ENCODE assay signal across 8 cellular contexts in the genomic region with DNA sequence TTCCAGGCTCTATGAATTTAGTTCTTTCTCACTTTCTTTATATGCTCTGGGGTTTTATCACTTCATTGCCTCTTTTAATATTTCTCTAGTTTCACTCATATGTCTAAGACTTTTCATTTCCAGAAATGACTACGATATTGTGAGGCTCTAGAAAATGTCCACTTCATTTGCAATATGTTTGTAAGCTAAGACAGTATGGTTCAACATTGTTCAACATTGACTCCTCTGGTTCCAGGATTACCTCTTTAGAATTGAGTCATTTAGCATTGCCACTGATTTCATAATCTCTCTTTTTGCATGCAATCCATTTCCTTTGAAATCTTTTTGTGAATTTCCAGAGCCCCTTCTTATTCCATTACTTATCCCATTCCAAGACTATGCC. TPM values are rescaled to one million over a fixed set of nuclear protein-coding genes. Genes with fewer than 3 reads are reported as not detected.
A peak's percentile ranks its signal among the peaks of the same experiment; 100 is the strongest.
DNase-seq lines count a peak whose midpoint lies in the region; ATAC-seq and TF ChIP-seq lines count a peak whose summit lies in the region.

No MANE protein-coding gene starts in this region.

- H3K4me3 ChIP-seq in breast epithelium (no peak overlapping the region), thyroid gland (replicated peaks in 1 of 3) (no peak overlapping the region), left ventricle myocardium inferior (no peak overlapping the region)

- peak overlapping the region; percentile 92 for H3K27ac Mint-ChIP-seq in MCF 10A (ENCODE audit: low read depth, unreplicated experiment)
- H3K27ac Mint-ChIP-seq in activated CD4-positive, alpha-beta memory T cell treated with anti-CD3 and anti-CD28 coated beads for 36 hours: peak overlapping the region; percentile 3
- H3K27ac Mint-ChIP-seq in stimulated activated effector memory CD8-positive, alpha-beta T cell treated with anti-CD3 and anti-CD28 coated beads, Interleukin-12 subunit alpha, Interleukin-12 subunit beta, amount 100 ng/mL, for 72 hours: no peak overlapping the region

- ATAC-seq in HG03066 (IDR thresholded peaks at IDR 0.05; ENCODE audit: low read depth, unreplicated experiment): peak; percentile 83
- peak; percentile 95 for ATAC-seq in stimulated activated effector memory CD8-positive, alpha-beta T cell treated with anti-CD3 and anti-CD28 coated beads, Interleukin-12 subunit alpha, Interleukin-12 subunit beta, amount 100 ng/mL, for 72 hours

- TF ChIP-seq POLR2A in breast epithelium (IDR thresholded peaks at IDR 0.05): no peak
- no peak for TF ChIP-seq POLR2A in thyroid gland (IDR thresholded peaks at IDR 0.05)

- H3K27me3 ChIP-seq in breast epithelium (no peaks in the 10 kb centered on the region), thyroid gland (no peaks in the 10 kb centered on the region), left ventricle myocardium inferior (ENCODE audit: low read depth) (no peaks in the 10 kb centered on the region)

- WGBS in thyroid gland, 2 donors: 76 to 93% methylated on average over 1 of the region's 1 CpG

- no peaks in the 10 kb centered on the region for H3K27me3 Mint-ChIP-seq in MCF 10A (ENCODE audit: insufficient read depth, unreplicated experiment)
- H3K27me3 Mint-ChIP-seq in activated CD4-positive, alpha-beta memory T cell treated with anti-CD3 and anti-CD28 coated beads for 36 hours: no peaks in the 10 kb centered on the region

- POLR2A ChIA-PET in MCF 10A (lab: Yijun Ruan, JAX): interaction anchor here (0.8 to 4.1 kb wide), 14 partner anchors 9 to 161 kb away, joined by 3 to 32 read pairs (median 8); a partner anchor contains a TSS
- POLR2A ChIA-PET in activated CD4-positive, alpha-beta memory T cell treated with anti-CD3 and anti-CD28 coated beads for 36 hours (lab: Charles Lee): no interaction called here

- TF ChIP-seq CTCF in MCF 10A (IDR thresholded peaks at IDR 0.05; ENCODE audit: unreplicated experiment): no peak
- no peak for TF ChIP-seq CTCF in breast epithelium (IDR thresholded peaks at IDR 0.05)
- TF ChIP-seq CTCF in thyroid gland (IDR thresholded peaks at IDR 0.05): no peak
- TF ChIP-seq CTCF in left ventricle myocardium inferior (IDR thresholded peaks at IDR 0.05; ENCODE audit: borderline replicate concordance): no peak

- no peaks in the 10 kb centered on the region for H3K9me3 Mint-ChIP-seq in MCF 10A (ENCODE audit: unreplicated experiment)
- no peaks in the 10 kb centered on the region for H3K9me3 Mint-ChIP-seq in activated CD4-positive, alpha-beta memory T cell treated with anti-CD3 and anti-CD28 coated beads for 36 hours
- no peaks in the 10 kb centered on the region for H3K9me3 Mint-ChIP-seq in stimulated activated effector memory CD8-positive, alpha-beta T cell treated with anti-CD3 and anti-CD28 coated beads, Interleukin-12 subunit alpha, Interleukin-12 subunit beta, amount 100 ng/mL, for 72 hours

- CTCF ChIA-PET in MCF 10A (lab: Yijun Ruan, JAX): interaction anchor here (1.1 to 3.2 kb wide), 6 partner anchors 19 to 166 kb away, joined by 3 to 22 read pairs (median 6); no protein-coding TSS in a partner anchor
- CTCF ChIA-PET in activated CD4-positive, alpha-beta memory T cell treated with anti-CD3 and anti-CD28 coated beads for 36 hours (lab: Charles Lee): no interaction called here

- H3K9me3 ChIP-seq in breast epithelium (no peaks in the 10 kb centered on the region), thyroid gland (no peaks in the 10 kb centered on the region), left ventricle myocardium inferior (replicated peaks) (no peaks in the 10 kb centered on the region)

- intact Hi-C loops in MCF 10A (cut with micrococcal nuclease): loop anchor here (1.0 kb wide), 1 partner anchor 14 kb away; no protein-coding TSS in a partner anchor
- intact Hi-C loops in breast epithelium (cut with DNase I; ENCODE audit: low total_unique reads): loop anchor here (5.0 to 10.0 kb wide), 2 partner anchors 158 to 610 kb away; a partner anchor contains a TSS
- intact Hi-C loops in activated CD4-positive, alpha-beta memory T cell treated with anti-CD3 and anti-CD28 coated beads for 36 hours (cut with micrococcal nuclease): loop anchor here (1.0 to 2.0 kb wide), 3 partner anchors 22 to 64 kb away; no protein-coding TSS in a partner anchor
- intact Hi-C loops in thyroid gland (cut with DNase I): no loop called here
- intact Hi-C loops in left ventricle myocardium inferior (cut with micrococcal nuclease): no loop called here

- peak overlapping the region; percentile 51 for H3K4me3 Mint-ChIP-seq in MCF 10A (ENCODE audit: unreplicated experiment)
- no peak overlapping the region for H3K4me3 Mint-ChIP-seq in activated CD4-positive, alpha-beta memory T cell treated with anti-CD3 and anti-CD28 coated beads for 36 hours
- H3K4me3 Mint-ChIP-seq in stimulated activated effector memory CD8-positive, alpha-beta T cell treated with anti-CD3 and anti-CD28 coated beads, Interleukin-12 subunit alpha, Interleukin-12 subunit beta, amount 100 ng/mL, for 72 hours: no peak overlapping the region

- peaks cover 7% of the 10 kb centered on the region for H3K36me3 Mint-ChIP-seq in MCF 10A (ENCODE audit: insufficient read depth, unreplicated experiment)
- H3K36me3 Mint-ChIP-seq in activated CD4-positive, alpha-beta memory T cell treated with anti-CD3 and anti-CD28 coated beads for 36 hours: no peaks in the 10 kb centered on the region
- H3K36me3 Mint-ChIP-seq in stimulated activated effector memory CD8-positive, alpha-beta T cell treated with anti-CD3 and anti-CD28 coated beads, Interleukin-12 subunit alpha, Interleukin-12 subunit beta, amount 100 ng/mL, for 72 hours: no peaks in the 10 kb centered on the region

- BruUV-seq in MCF 10A (replicated peaks; lab: Mats Ljungman, UMichigan): no TSS peak

- peak; percentile 76 for DNase-seq in MCF 10A (ENCODE audit: unreplicated experiment)
- DNase-seq in breast epithelium (ENCODE audit: low spot score in 2 of 2): no peak
- no peak for DNase-seq in activated CD4-positive, alpha-beta memory T cell treated with anti-CD3 and anti-CD28 coated beads for 36 hours
- DNase-seq in stimulated activated effector memory CD8-positive, alpha-beta T cell treated with anti-CD3 and anti-CD28 coated beads, Interleukin-12 subunit alpha, Interleukin-12 subunit beta, amount 100 ng/mL, for 72 hours (ENCODE audit: low spot score in 2 of 2): no peak
- DNase-seq in T-helper 9 cell: no peak
- no peak for DNase-seq in thyroid gland
- no peak for DNase-seq in left ventricle myocardium inferior

- peaks cover 18% of the 10 kb centered on the region for H3K4me1 Mint-ChIP-seq in MCF 10A (ENCODE audit: insufficient read depth, unreplicated experiment)
- H3K4me1 Mint-ChIP-seq in activated CD4-positive, alpha-beta memory T cell treated with anti-CD3 and anti-CD28 coated beads for 36 hours (ENCODE audit: low read depth): peaks cover 18% of the 10 kb centered on the region
- peaks cover 34% of the 10 kb centered on the region for H3K4me1 Mint-ChIP-seq in stimulated activated effector memory CD8-positive, alpha-beta T cell treated with anti-CD3 and anti-CD28 coated beads, Interleukin-12 subunit alpha, Interleukin-12 subunit beta, amount 100 ng/mL, for 72 hours

- H3K4me1 ChIP-seq in breast epithelium: no peaks in the 10 kb centered on the region
- no peaks in the 10 kb centered on the region for H3K4me1 ChIP-seq in thyroid gland
- H3K4me1 ChIP-seq in left ventricle myocardium inferior: peaks cover 21% of the 10 kb centered on the region

- H3K36me3 ChIP-seq in breast epithelium (no peaks in the 10 kb centered on the region), thyroid gland (no peaks in the 10 kb centered on the region), left ventricle myocardium inferior (no peaks in the 10 kb centered on the region)

- no peak overlapping the region for H3K27ac ChIP-seq in breast epithelium
- no peak overlapping the region for H3K27ac ChIP-seq in thyroid gland
- no peak overlapping the region for H3K27ac ChIP-seq in left ventricle myocardium inferior (replicated peaks)

RNA-seq across cellular contexts. Expression of a gene that starts 32.3 kb away (rescaled TPM):
- total RNA-seq in MCF 10A (2022): 4.7 and 8.3 TPM in 2 replicates
- total RNA-seq in breast epithelium: 10 to 100 TPM in 1 of 3 donors, 1 to 10 TPM in 2; 2.7 to 15.2 (median 5.6) TPM
- total RNA-seq in activated CD4-positive, alpha-beta memory T cell treated with anti-CD3 and anti-CD28 coated beads for 36 hours: 1 to 10 TPM; 3.7 to 4.3 TPM
- total RNA-seq in thyroid gland: 10 to 100 TPM; 10.3 to 15.2 (median 12.3) TPM
- 5.4 TPM for total RNA-seq in left ventricle myocardium inferior

Comparison
In these comparisons a context has a peak if more than half of its experiments do, and no peak if none do; other contexts are left out.
1. intact Hi-C loops: an anchor here in MCF 10A (1.0 kb wide), breast epithelium (5.0 to 10.0 kb wide) and activated CD4-positive, alpha-beta memory T cell treated with anti-CD3 and anti-CD28 coated beads for 36 hours (1.0 to 2.0 kb wide); none called in thyroid gland and left ventricle myocardium inferior.